ENCODE assay signal across 8 cellular contexts in the genomic region with DNA sequence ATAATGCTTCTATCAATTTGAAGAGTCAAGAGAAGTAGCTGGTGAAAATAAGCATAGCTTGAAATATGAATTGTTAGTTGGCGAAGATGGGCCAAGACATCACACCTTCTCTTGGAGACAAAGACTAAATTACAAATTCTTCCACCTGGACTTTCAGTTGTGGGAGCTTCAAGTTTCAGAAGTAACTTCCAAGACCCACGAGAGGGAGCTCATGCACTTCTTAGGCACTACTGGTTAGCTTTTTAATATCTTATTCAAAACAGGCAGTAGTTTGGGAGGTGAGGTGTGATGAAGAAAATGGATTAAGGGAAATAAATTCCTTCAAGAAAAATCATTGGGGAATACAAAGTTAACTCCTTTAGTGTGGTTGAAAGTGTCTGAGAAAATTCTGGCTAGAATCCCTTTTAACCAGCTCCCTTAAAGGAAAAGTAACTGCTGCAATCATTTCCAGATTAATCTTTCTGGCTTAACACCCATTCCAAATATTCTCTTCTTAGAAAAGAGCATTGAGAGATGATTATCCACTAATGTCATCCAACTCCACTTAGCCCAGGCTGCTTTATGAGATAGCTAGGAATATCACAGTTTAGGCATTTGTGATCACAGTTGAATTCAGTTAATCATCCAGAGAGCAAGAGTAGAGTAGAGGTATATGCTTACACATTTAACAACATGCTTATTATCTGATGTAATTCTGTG.
DNase-seq lines count a peak whose midpoint lies in the region; ATAC-seq, FAIRE-seq and TF ChIP-seq lines count a peak whose summit lies in the region.

No MANE protein-coding gene starts in this region.

- H3K4me1 Mint-ChIP-seq in mesothelial cell of epicardium = peaks cover 5% of the 10 kb centered on the region

- H3K27ac ChIP-seq in A549 = peak overlapping the region in 1 of 2 experiments; percentile 14; a peak in 2 of 6 replicates

- no peak overlapping the region for H3K27ac Mint-ChIP-seq in mesothelial cell of epicardium

- H3K27me3 Mint-ChIP-seq in mesothelial cell of epicardium (ENCODE audit: low read depth) = no peaks in the 10 kb centered on the region

- POLR2A ChIA-PET in A549 (lab: Yijun Ruan, JAX) = interaction anchor here (0.8 to 1.0 kb wide), 2 partner anchors 145 to 163 kb away, joined by 3 to 4 read pairs; no protein-coding TSS in a partner anchor

- DNase-seq in A549 (ENCODE audit: low read depth in 1 of 2, low spot score in 1 of 2) = peak; percentile 28 to 84
- no peak for DNase-seq in GM13977 (ENCODE audit: low spot score)
- peak; percentile 63 for DNase-seq in NCI-H748 (lab: John Stamatoyannopoulos, UW; ENCODE audit: unreplicated experiment)
- DNase-seq in dermis blood vessel endothelial cell = peak; percentile 67
- DNase-seq in mesothelial cell of epicardium (ENCODE audit: low spot score in 2 of 2, unreplicated experiment in 2 of 2) = no peak
- no peak for DNase-seq in NOMO-1 treated with DMSO at 0.1 percent for 48 hours (lab: John Stamatoyannopoulos, UW; ENCODE audit: unreplicated experiment)

- H3K9me3 Mint-ChIP-seq in mesothelial cell of epicardium = peaks cover 12% of the 10 kb centered on the region

- TF ChIP-seq POLR2A in A549 (IDR thresholded peaks at IDR 0.05; ENCODE audit: low read length) = no peak

- H3K9me3 ChIP-seq in A549 = no peaks in the 10 kb centered on the region

- no peak overlapping the region for H3K4me3 Mint-ChIP-seq in mesothelial cell of epicardium

- CTCF ChIA-PET in A549 (lab: Yijun Ruan, JAX) = interaction anchor here (0.6 to 2.3 kb wide), 39 partner anchors 8 to 501 kb away, joined by 3 to 34 read pairs (median 4); a partner anchor contains a TSS

- peak overlapping the region; percentile 2; the same call in 1 of the 3 replicates for H3K4me2 ChIP-seq in A549

- in situ Hi-C loops in GM13977 (cut with MboI; ENCODE audit: low pct_unique_long_range_greater_than_20kb, low sequenced_read_pairs, unreplicated experiment) = no loop called here

- no peak overlapping the region for H3K4me3 ChIP-seq in A549

- peaks cover 23% of the 10 kb centered on the region for H3K4me1 ChIP-seq in A549

- 12% methylated on average over 2 of the region's 2 CpGs for WGBS in A549 (ENCODE audit: missing lambda C conversion rate)

- peak; percentile 70 to 85; a peak in 4 of 6 replicates for ATAC-seq in A549
- no peak for ATAC-seq in GM19467 (IDR thresholded peaks at IDR 0.05; ENCODE audit: unreplicated experiment)
- no peak for ATAC-seq in HG03469 (IDR thresholded peaks at IDR 0.05; ENCODE audit: unreplicated experiment)

- peak; percentile 72 for FAIRE-seq in A549 (lab: Jason Lieb, UNC)

- TF ChIP-seq RAD21 in A549 (conservative IDR thresholded peaks at IDR 0.05 in 1 of 2, IDR thresholded peaks at IDR 0.05 in 1 of 2) = peak; percentile 92 to 95

- TF ChIP-seq EP300 in A549 (IDR thresholded peaks at IDR 0.05) = no peak

- TF ChIP-seq CTCF in A549 (IDR thresholded peaks at IDR 0.05) (peak; percentile 94), GM13977 (IDR thresholded peaks at IDR 0.05; ENCODE audit: extremely low read depth, insufficient read depth, missing control alignments) (peak; percentile 32), mesothelial cell of epicardium (IDR thresholded peaks at IDR 0.05; ENCODE audit: unreplicated experiment) (peak; percentile 26)

- no peaks in the 10 kb centered on the region for H3K36me3 Mint-ChIP-seq in mesothelial cell of epicardium

TF ChIP-seq in A549, 52 proteins besides CTCF, POLR2A, EP300 and RAD21:
- TF ChIP-seq HOXB13 (CRISPR knock-in tag; IDR thresholded peaks at IDR 0.05; ENCODE audit: low read depth) (no peak), CBX8 (IDR thresholded peaks at IDR 0.05) (no peak), NFE2L2 (conservative IDR thresholded peaks at IDR 0.05; ENCODE audit: low read length) (no peak), JUN (IDR thresholded peaks at IDR 0.05) (no peak), ZSCAN20 (CRISPR knock-in tag; IDR thresholded peaks at IDR 0.05) (no peak), SMC3 (IDR thresholded peaks at IDR 0.05) (peak; percentile 86), RNF2 (IDR thresholded peaks at IDR 0.05; ENCODE audit: borderline replicate concordance, low read depth) (no peak)
- TF ChIP-seq, protein P1, sequence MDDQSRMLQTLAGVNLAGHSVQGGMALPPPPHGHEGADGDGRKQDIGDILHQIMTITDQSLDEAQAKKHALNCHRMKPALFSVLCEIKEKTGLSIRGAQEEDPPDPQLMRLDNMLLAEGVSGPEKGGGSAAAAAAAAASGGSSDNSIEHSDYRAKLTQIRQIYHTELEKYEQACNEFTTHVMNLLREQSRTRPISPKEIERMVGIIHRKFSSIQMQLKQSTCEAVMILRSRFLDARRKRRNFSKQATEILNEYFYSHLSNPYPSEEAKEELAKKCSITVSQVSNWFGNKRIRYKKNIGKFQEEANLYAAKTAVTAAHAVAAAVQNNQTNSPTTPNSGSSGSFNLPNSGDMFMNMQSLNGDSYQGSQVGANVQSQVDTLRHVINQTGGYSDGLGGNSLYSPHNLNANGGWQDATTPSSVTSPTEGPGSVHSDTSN (IDR thresholded peaks at IDR 0.05) = no peak

Comparison
In these comparisons a context has a peak if more than half of its experiments do, and no peak if none do; other contexts are left out.
1. ATAC-seq: peak in A549 (2 of 2); none in GM19467 (single experiment) and HG03469 (single experiment).
2. DNase-seq: peak in A549 (2 of 2), NCI-H748 (single experiment) and dermis blood vessel endothelial cell (single experiment); none in GM13977 (single experiment), mesothelial cell of epicardium (0 of 2) and NOMO-1 treated with DMSO at 0.1 percent for 48 hours (single experiment).
3. CTCF ChIP-seq: peak in every context shown above with its lines; median percentile 94 in A549; 32 in GM13977; 26 in mesothelial cell of epicardium.